Comparison of ENCODE assay signal across 22 cellular contexts in genomic region chr3:15539066-15539465, GRCh38. TPM values are rescaled to one million over a fixed set of nuclear protein-coding genes. Genes with fewer than 3 reads are reported as not detected.
DNase-seq lines count a peak whose midpoint lies in the region; ATAC-seq, FAIRE-seq and TF ChIP-seq lines count a peak whose summit lies in the region.
"Had no signal": no experiment of that assay in that cellular context is flagged by ENCODE, and none has a peak within 500 bp of the region (broad histone marks: within the 10 kb centered on the region; RNA-seq: fewer than 3 reads in every experiment).

No MANE protein-coding gene starts in this region.

- no peak for TF ChIP-seq CTCF in activated CD8-positive, alpha-beta T cell treated with anti-CD3 and anti-CD28 coated beads for 36 hours (IDR thresholded peaks at IDR 0.05)
- no peak for TF ChIP-seq CTCF in type B pancreatic cell (conservative IDR thresholded peaks at IDR 0.05)

- intact Hi-C loops in activated CD8-positive, alpha-beta T cell treated with anti-CD3 and anti-CD28 coated beads for 36 hours (cut with micrococcal nuclease), result no loop called here

- no peak for DNase-seq in activated CD8-positive, alpha-beta T cell treated with anti-CD3 and anti-CD28 coated beads, Interleukin-2, amount 10 ng/mL, durations not matched to agents 7 days and 5 days
- no peak for DNase-seq in activated CD8-positive, alpha-beta T cell treated with anti-CD3 and anti-CD28 coated beads for 36 hours
- DNase-seq in DMS 273 treated with DMSO at 0.1 percent for 48 hours (lab: John Stamatoyannopoulos, UW), result peak; percentile 20
- DNase-seq in central memory CD8-positive, alpha-beta T cell (ENCODE audit: low spot score in 2 of 2), result no peak
- DNase-seq in natural killer cell treated with Interleukin-12 subunit alpha and Interleukin-12 subunit beta and Interleukin-15 and Interleukin-18, amount 100 ng/mL, for 72 hours (ENCODE audit: low spot score), result no peak
- DNase-seq in type B pancreatic cell (ENCODE audit: extremely low spot score, unreplicated experiment), result no peak
- DNase-seq in GM12891 (ENCODE audit: insufficient read length, low spot score), result no peak
- DNase-seq in SHP77 (lab: John Stamatoyannopoulos, UW), result no peak
- DNase-seq: BE2C, Caco-2, GDM1, NCI-H1417, NCI-H1694 treated with DMSO at 0.1 percent for 48 hours, NCI-H2081 treated with DMSO at 0.1 percent for 48 hours, NCI-H748 treated with DMSO at 0.1 percent for 48 hours had no signal

- ATAC-seq in activated CD8-positive, alpha-beta T cell treated with anti-CD3 and anti-CD28 coated beads, Interleukin-2, amount 10 ng/mL, durations not matched to agents 7 days and 5 days, result no peak
- no peak for ATAC-seq in activated CD8-positive, alpha-beta T cell treated with anti-CD3 and anti-CD28 coated beads for 36 hours
- ATAC-seq in central memory CD8-positive, alpha-beta T cell (replicated peaks; ENCODE audit: extremely low read depth, poor library complexity, severe bottlenecking), result no peak
- no peak for ATAC-seq in natural killer cell treated with Interleukin-12 subunit alpha and Interleukin-12 subunit beta and Interleukin-15 and Interleukin-18, amount 100 ng/mL, for 72 hours
- ATAC-seq: HCT116, Panc1, SK-N-SH treated with all-trans-retinoic acid at 6 μM for 48 hours had no signal

- H3K27me3 Mint-ChIP-seq in activated CD8-positive, alpha-beta T cell treated with anti-CD3 and anti-CD28 coated beads, Interleukin-2, amount 10 ng/mL, durations not matched to agents 7 days and 5 days (ENCODE audit: low read depth), result no peaks in the 10 kb centered on the region
- H3K27me3 Mint-ChIP-seq in activated CD8-positive, alpha-beta T cell treated with anti-CD3 and anti-CD28 coated beads for 36 hours, result no peaks in the 10 kb centered on the region
- no peaks in the 10 kb centered on the region for H3K27me3 Mint-ChIP-seq in central memory CD8-positive, alpha-beta T cell
- H3K27me3 Mint-ChIP-seq in natural killer cell treated with Interleukin-12 subunit alpha and Interleukin-12 subunit beta and Interleukin-15 and Interleukin-18, amount 100 ng/mL, for 72 hours, result no peaks in the 10 kb centered on the region
- no peaks in the 10 kb centered on the region for H3K27me3 Mint-ChIP-seq in type B pancreatic cell
- H3K27me3 Mint-ChIP-seq: IgD-negative memory B cell had no signal

- POLR2A ChIA-PET in activated CD8-positive, alpha-beta T cell treated with anti-CD3 and anti-CD28 coated beads, Interleukin-2, amount 10 ng/mL, durations not matched to agents 7 days and 5 days (lab: Charles Lee), result no interaction called here
- POLR2A ChIA-PET in activated CD8-positive, alpha-beta T cell treated with anti-CD3 and anti-CD28 coated beads for 36 hours (lab: Charles Lee), result interaction anchor here (0.7 to 0.9 kb wide), 2 partner anchors 9 to 256 kb away, joined by 3 to 4 read pairs; no protein-coding TSS in a partner anchor

- CTCF ChIA-PET in activated CD8-positive, alpha-beta T cell treated with anti-CD3 and anti-CD28 coated beads, Interleukin-2, amount 10 ng/mL, durations not matched to agents 7 days and 5 days (lab: Charles Lee), result no interaction called here
- CTCF ChIA-PET in activated CD8-positive, alpha-beta T cell treated with anti-CD3 and anti-CD28 coated beads for 36 hours (lab: Charles Lee), result interaction anchor here (0.9 kb wide), 1 partner anchor 18 kb away, joined by 3 read pairs; no protein-coding TSS in a partner anchor

- no peak for FAIRE-seq in GM12891 (lab: Jason Lieb, UNC)
- FAIRE-seq: GM19239, H1 had no signal

- H3K9me3 Mint-ChIP-seq in activated CD8-positive, alpha-beta T cell treated with anti-CD3 and anti-CD28 coated beads, Interleukin-2, amount 10 ng/mL, durations not matched to agents 7 days and 5 days (ENCODE audit: insufficient read depth), result peaks cover 3% of the 10 kb centered on the region
- H3K9me3 Mint-ChIP-seq in activated CD8-positive, alpha-beta T cell treated with anti-CD3 and anti-CD28 coated beads for 36 hours, result no peaks in the 10 kb centered on the region
- no peaks in the 10 kb centered on the region for H3K9me3 Mint-ChIP-seq in central memory CD8-positive, alpha-beta T cell
- H3K9me3 Mint-ChIP-seq in natural killer cell treated with Interleukin-12 subunit alpha and Interleukin-12 subunit beta and Interleukin-15 and Interleukin-18, amount 100 ng/mL, for 72 hours, result no peaks in the 10 kb centered on the region
- no peaks in the 10 kb centered on the region for H3K9me3 Mint-ChIP-seq in type B pancreatic cell
- H3K9me3 Mint-ChIP-seq: IgD-negative memory B cell had no signal

- H3K36me3 Mint-ChIP-seq in activated CD8-positive, alpha-beta T cell treated with anti-CD3 and anti-CD28 coated beads, Interleukin-2, amount 10 ng/mL, durations not matched to agents 7 days and 5 days (ENCODE audit: low read depth), result peaks cover 34% of the 10 kb centered on the region
- H3K36me3 Mint-ChIP-seq in activated CD8-positive, alpha-beta T cell treated with anti-CD3 and anti-CD28 coated beads for 36 hours (ENCODE audit: low read depth), result no peaks in the 10 kb centered on the region
- H3K36me3 Mint-ChIP-seq in central memory CD8-positive, alpha-beta T cell (ENCODE audit: insufficient read depth), result peaks cover 3% of the 10 kb centered on the region
- peaks cover 6% of the 10 kb centered on the region for H3K36me3 Mint-ChIP-seq in natural killer cell treated with Interleukin-12 subunit alpha and Interleukin-12 subunit beta and Interleukin-15 and Interleukin-18, amount 100 ng/mL, for 72 hours
- H3K36me3 Mint-ChIP-seq in type B pancreatic cell, result no peaks in the 10 kb centered on the region

- no peak overlapping the region for H3K4me3 Mint-ChIP-seq in activated CD8-positive, alpha-beta T cell treated with anti-CD3 and anti-CD28 coated beads, Interleukin-2, amount 10 ng/mL, durations not matched to agents 7 days and 5 days
- no peak overlapping the region for H3K4me3 Mint-ChIP-seq in activated CD8-positive, alpha-beta T cell treated with anti-CD3 and anti-CD28 coated beads for 36 hours
- H3K4me3 Mint-ChIP-seq in central memory CD8-positive, alpha-beta T cell, result peak overlapping the region; percentile 43
- no peak overlapping the region for H3K4me3 Mint-ChIP-seq in natural killer cell treated with Interleukin-12 subunit alpha and Interleukin-12 subunit beta and Interleukin-15 and Interleukin-18, amount 100 ng/mL, for 72 hours
- H3K4me3 Mint-ChIP-seq in type B pancreatic cell, result no peak overlapping the region
- H3K4me3 Mint-ChIP-seq: IgD-negative memory B cell had no signal

- no peak for TF ChIP-seq POLR2A in GM12891 (IDR thresholded peaks at IDR 0.05; ENCODE audit: low read depth, low read length)

- H3K27ac Mint-ChIP-seq in activated CD8-positive, alpha-beta T cell treated with anti-CD3 and anti-CD28 coated beads, Interleukin-2, amount 10 ng/mL, durations not matched to agents 7 days and 5 days, result peak overlapping the region; percentile 53
- no peak overlapping the region for H3K27ac Mint-ChIP-seq in activated CD8-positive, alpha-beta T cell treated with anti-CD3 and anti-CD28 coated beads for 36 hours
- peak overlapping the region; percentile 73 for H3K27ac Mint-ChIP-seq in central memory CD8-positive, alpha-beta T cell (ENCODE audit: low read depth)
- peak overlapping the region; percentile 22 to 82 for H3K27ac Mint-ChIP-seq in natural killer cell treated with Interleukin-12 subunit alpha and Interleukin-12 subunit beta and Interleukin-15 and Interleukin-18, amount 100 ng/mL, for 72 hours
- no peak overlapping the region for H3K27ac Mint-ChIP-seq in type B pancreatic cell
- H3K27ac Mint-ChIP-seq: IgD-negative memory B cell had no signal

- peaks cover 78% of the 10 kb centered on the region for H3K4me1 Mint-ChIP-seq in activated CD8-positive, alpha-beta T cell treated with anti-CD3 and anti-CD28 coated beads, Interleukin-2, amount 10 ng/mL, durations not matched to agents 7 days and 5 days (ENCODE audit: low read depth)
- H3K4me1 Mint-ChIP-seq in activated CD8-positive, alpha-beta T cell treated with anti-CD3 and anti-CD28 coated beads for 36 hours (ENCODE audit: low read depth), result peaks cover 42% of the 10 kb centered on the region
- H3K4me1 Mint-ChIP-seq in central memory CD8-positive, alpha-beta T cell, result peaks cover 40% of the 10 kb centered on the region
- peaks cover 56 to 57% of the 10 kb centered on the region in 2 donors for H3K4me1 Mint-ChIP-seq in natural killer cell treated with Interleukin-12 subunit alpha and Interleukin-12 subunit beta and Interleukin-15 and Interleukin-18, amount 100 ng/mL, for 72 hours (ENCODE audit: low read depth in 2 of 2)
- H3K4me1 Mint-ChIP-seq in type B pancreatic cell (ENCODE audit: unreplicated experiment), result no peaks in the 10 kb centered on the region

TF ChIP-seq in GM12891, 5 proteins besides CTCF, POLR2A, EP300 and RAD21:
- no peak for TF ChIP-seq SPI1 (IDR thresholded peaks at IDR 0.05; ENCODE audit: low read depth, low read length)
- no peak for TF ChIP-seq POLR2AphosphoS5 (IDR thresholded peaks at IDR 0.05; ENCODE audit: low read depth, low read length)
- no peak for TF ChIP-seq POU2F2 (IDR thresholded peaks at IDR 0.05; ENCODE audit: low read depth, low read length)
- TF ChIP-seq PAX5 (IDR thresholded peaks at IDR 0.05; ENCODE audit: insufficient read depth, low read length, severe bottlenecking), result no peak
- TF ChIP-seq TAF1 (IDR thresholded peaks at IDR 0.05; ENCODE audit: low read depth, low read length), result no peak

RNA-seq across cellular contexts. Expression of gene COLQ, which starts 17.6 kb away (rescaled TPM):
- 1 to 10 TPM; 5.3 to 6.0 TPM for total RNA-seq in activated CD8-positive, alpha-beta T cell treated with anti-CD3 and anti-CD28 coated beads, Interleukin-2, amount 10 ng/mL, durations not matched to agents 7 days and 5 days
- 1 to 10 TPM; 2.3 to 2.9 TPM for total RNA-seq in activated CD8-positive, alpha-beta T cell treated with anti-CD3 and anti-CD28 coated beads for 36 hours
- 10 to 100 TPM in 1 of 2 donors, 1 to 10 TPM in 1; 7.8 to 31.8 TPM for total RNA-seq in natural killer cell treated with Interleukin-12 subunit alpha and Interleukin-12 subunit beta and Interleukin-15 and Interleukin-18, amount 100 ng/mL, for 72 hours
- 2.4 and 4.1 TPM in 2 replicates for total RNA-seq in type B pancreatic cell (ENCODE audit: low replicate concordance)
- 0.81 TPM for polyA plus RNA-seq in GM12891 (2012; ENCODE audit: low read depth, missing spikeins)
- total RNA-seq: Caco-2, NCI-H460 had no signal
- polyA plus RNA-seq: IgD-negative memory B cell had no signal

Comparison
In these comparisons a context has a peak if more than half of its experiments do, and no peak if none do; other contexts are left out.
1. H3K27ac Mint-ChIP-seq: peak in activated CD8-positive, alpha-beta T cell treated with anti-CD3 and anti-CD28 coated beads, Interleukin-2, amount 10 ng/mL, durations not matched to agents 7 days and 5 days (single experiment), central memory CD8-positive, alpha-beta T cell (single experiment) and natural killer cell treated with Interleukin-12 subunit alpha and Interleukin-12 subunit beta and Interleukin-15 and Interleukin-18, amount 100 ng/mL, for 72 hours (2 of 2); none in activated CD8-positive, alpha-beta T cell treated with anti-CD3 and anti-CD28 coated beads for 36 hours (single experiment) and type B pancreatic cell (single experiment).